8 cellular contexts compared by ENCODE assay signal in the genomic region with DNA sequence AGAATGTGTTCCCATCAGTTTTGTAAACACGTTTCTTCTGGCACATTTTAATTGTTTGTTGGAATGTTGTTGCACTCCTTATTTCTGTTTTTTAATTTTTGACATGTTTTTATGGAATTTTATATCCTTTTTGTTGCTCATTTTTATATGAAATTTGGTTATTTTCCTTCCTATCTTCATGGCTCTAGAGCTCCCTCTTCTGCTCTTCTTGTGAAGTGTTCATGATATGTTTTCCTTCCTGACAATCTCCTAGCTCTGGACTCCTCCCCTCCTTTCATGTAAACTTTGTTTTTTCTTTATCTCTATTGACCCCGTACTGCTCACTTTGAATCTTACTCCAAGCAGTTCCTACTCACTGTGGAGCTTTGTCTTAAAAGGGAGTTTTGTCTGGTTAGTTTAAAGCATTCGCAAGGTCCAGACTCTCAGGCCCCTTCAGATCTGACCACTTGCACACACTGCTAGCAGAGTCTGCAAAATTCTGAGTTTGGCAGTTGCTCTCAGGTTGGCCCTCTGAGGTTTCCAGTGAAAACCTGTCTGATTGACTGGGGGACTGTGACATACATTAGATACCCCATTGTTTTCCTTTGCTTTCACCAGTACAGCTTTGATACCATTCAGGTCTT.
DNase-seq lines count a peak whose midpoint lies in the region; ATAC-seq and TF ChIP-seq lines count a peak whose summit lies in the region.

No MANE protein-coding gene starts in this region.

- H3K27me3 ChIP-seq in A673 (replicated peaks; ENCODE audit: insufficient read depth, low read depth, low read length, poor library complexity) (no peaks in the 10 kb centered on the region), ovary (no peaks in the 10 kb centered on the region)

- CTCF ChIA-PET in A673 (lab: Charles Lee), result interaction anchor here (0.7 to 1.0 kb wide), 2 partner anchors 17 to 387 kb away, joined by 3 to 4 read pairs; no protein-coding TSS in a partner anchor

- DNase-seq in A673 (ENCODE audit: low spot score), result peak; percentile 71
- peak; percentile 60 for DNase-seq in NAMALWA (ENCODE audit: low spot score)
- DNase-seq in choroid plexus epithelial cell (ENCODE audit: low read depth), result peak; percentile 69
- no peak for DNase-seq in ovary
- DNase-seq in cerebellum (ENCODE audit: low spot score), result no peak
- no peak for DNase-seq in KG1 (lab: John Stamatoyannopoulos, UW)

- H3K4me1 ChIP-seq in A673 (ENCODE audit: insufficient read depth, low read length, poor library complexity, severe bottlenecking) (peaks cover 17% of the 10 kb centered on the region), ovary (ENCODE audit: insufficient read depth) (peaks cover 3% of the 10 kb centered on the region)

- intact Hi-C loops in A673 (cut with micrococcal nuclease; ENCODE audit: unreplicated experiment) (loop anchor here (1.0 to 5.0 kb wide), 3 partner anchors 327 to 582 kb away; no protein-coding TSS in a partner anchor), ovary (cut with DNase I) (no loop called here)

- WGBS in ovary, 3 donors, result 15 to 19% (median 16%) methylated on average over 3 of the region's 3 CpGs

- H3K9me3 ChIP-seq in A673 (ENCODE audit: low read depth, low read length, poor library complexity, severe bottlenecking) (no peaks in the 10 kb centered on the region), ovary (no peaks in the 10 kb centered on the region)

- ATAC-seq in GM18505 (IDR thresholded peaks at IDR 0.05; ENCODE audit: unreplicated experiment) (peak; percentile 59), GM18517 (IDR thresholded peaks at IDR 0.05; ENCODE audit: unreplicated experiment) (no peak)

- no peaks in the 10 kb centered on the region for H3K36me3 ChIP-seq in A673 (ENCODE audit: insufficient read depth, low read length, poor library complexity, severe bottlenecking)
- H3K36me3 ChIP-seq in ovary, result no peaks in the 10 kb centered on the region

- POLR2A ChIA-PET in A673 (lab: Charles Lee; ENCODE audit: low non-redundant PET), result no interaction called here

- H3K4me3 ChIP-seq in A673 (ENCODE audit: low read depth, low read length, poor library complexity, severe bottlenecking), result no peak overlapping the region
- no peak overlapping the region for H3K4me3 ChIP-seq in choroid plexus epithelial cell (ENCODE audit: low read depth, low read length)
- no peak overlapping the region for H3K4me3 ChIP-seq in ovary

- H3K27ac ChIP-seq in A673 (ENCODE audit: low read depth, low read length, poor library complexity, severe bottlenecking), result no peak overlapping the region
- H3K27ac ChIP-seq in ovary, result no peak overlapping the region

- TF ChIP-seq EP300 in ovary (IDR thresholded peaks at IDR 0.05), result no peak

- TF ChIP-seq POLR2A in GM18505 (IDR thresholded peaks at IDR 0.05; ENCODE audit: borderline replicate concordance, extremely low read depth, insufficient read depth, insufficient read length), result no peak
- TF ChIP-seq POLR2A in ovary (IDR thresholded peaks at IDR 0.05), result no peak

- peak; percentile 79 for TF ChIP-seq CTCF in A673 (conservative IDR thresholded peaks at IDR 0.05; ENCODE audit: low read depth, low read length)
- TF ChIP-seq CTCF in choroid plexus epithelial cell (conservative IDR thresholded peaks at IDR 0.05; ENCODE audit: low read depth, low read length), result peak; percentile 65
- peak in 2 of 3 donors; percentile 42 to 51 for TF ChIP-seq CTCF in ovary (IDR thresholded peaks at IDR 0.05)

- no TSS peak for BruUV-seq in A673 (replicated peaks; lab: Mats Ljungman, UMichigan)

Comparison
In these comparisons a context has a peak if more than half of its experiments do, and no peak if none do; other contexts are left out.
1. DNase-seq: peak in A673 (single experiment), NAMALWA (single experiment) and choroid plexus epithelial cell (single experiment); none in ovary (0 of 5), cerebellum (single experiment) and KG1 (single experiment).
2. Peak in every context shown above with its lines, with median percentiles within 50 percentile points of each other: CTCF ChIP-seq.